In the genomic region with DNA sequence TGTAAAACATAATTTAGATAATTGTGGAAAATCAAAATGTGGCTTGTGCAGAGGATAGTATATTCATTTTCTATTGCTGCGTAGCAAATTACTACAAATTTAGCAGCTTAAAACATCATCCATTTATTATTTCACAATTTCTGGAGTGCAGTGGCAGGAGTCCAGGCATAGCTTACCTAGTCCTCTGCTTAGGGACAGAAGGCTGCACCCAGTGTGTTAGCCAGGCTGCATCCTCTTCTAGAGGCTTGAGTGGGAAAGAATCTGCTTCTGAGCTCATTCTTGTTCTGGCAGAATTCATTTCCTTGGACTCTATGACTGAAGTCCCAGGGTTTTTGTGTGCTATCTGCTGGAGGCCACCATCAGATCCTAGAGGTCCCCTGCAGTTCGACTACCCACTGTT, we compare ENCODE assay signal across 28 cellular contexts. TPM values are rescaled to one million over a fixed set of nuclear protein-coding genes. Genes with fewer than 3 reads are reported as not detected.
A peak's percentile ranks its signal among the peaks of the same experiment; 100 is the strongest.
DNase-seq lines count a peak whose midpoint lies in the region; ATAC-seq and TF ChIP-seq lines count a peak whose summit lies in the region.
"Had no signal": no experiment of that assay in that cellular context is flagged by ENCODE, and none has a peak within 500 bp of the region (broad histone marks: within the 10 kb centered on the region; RNA-seq: fewer than 3 reads in every experiment).

No MANE protein-coding gene starts in this region.

- ATAC-seq in lower lobe of right lung (peak; percentile 55 to 72), upper lobe of right lung (peak; percentile 79)
- ATAC-seq: Right ventricle myocardium inferior had no signal

- DNase-seq in NCI-H146 (lab: John Stamatoyannopoulos, UW) (peak; percentile 90), NCI-H146 treated with DMSO at 0.1 percent for 48 hours (lab: John Stamatoyannopoulos, UW; ENCODE audit: unreplicated experiment) (no peak), NCI-H69 (lab: John Stamatoyannopoulos, UW) (peak; percentile 89), lower lobe of right lung (no peak), upper lobe of right lung (no peak), NCI-H446 treated with DMSO at 0.1 percent for 48 hours (lab: John Stamatoyannopoulos, UW) (no peak), H4 (ENCODE audit: low spot score) (no peak), OCI-LY7 (ENCODE audit: low spot score) (no peak)
- DNase-seq: 8988T; AML-193; CD4-positive, alpha-beta T cell; DMS53; GM23248; H9; KBM-7; MG63; NCI-H1105 treated with DMSO at 0.1 percent for 48 hours; NCI-H187; NCI-H2081 treated with DMSO at 0.1 percent for 48 hours; NCI-H510A; NCI-H748 treated with DMSO at 0.1 percent for 48 hours; NK-92 treated with Interleukin-12 subunit alpha and Interleukin-12 subunit beta, amount 100 ng/mL, for 24 hours; PC-9; SJCRH30 had no signal

- TF ChIP-seq CTCF in lower lobe of right lung (IDR thresholded peaks at IDR 0.05) (no peak), upper lobe of right lung (IDR thresholded peaks at IDR 0.05) (no peak), OCI-LY7 (conservative IDR thresholded peaks at IDR 0.05; ENCODE audit: low read length) (no peak)

- POLR2A ChIA-PET in OCI-LY7 (lab: Charles Lee), result interaction anchor here (0.7 kb wide), 1 partner anchor 8 kb away, joined by 4 read pairs; no protein-coding TSS in a partner anchor

- H3K4me3 ChIP-seq in lower lobe of right lung (no peak overlapping the region), upper lobe of right lung (no peak overlapping the region), OCI-LY7 (ENCODE audit: low read depth, low read length, poor library complexity, severe bottlenecking) (no peak overlapping the region)
- H3K4me3 ChIP-seq: BLaER1 treated with 17β-estradiol and CSF1 and Interleukin-3, amounts not matched to agents 10 nM and 100 nM; GM23248; MG63; PC-9; SJCRH30 had no signal

- H3K9me3 ChIP-seq in lower lobe of right lung (no peaks in the 10 kb centered on the region), upper lobe of right lung (no peaks in the 10 kb centered on the region), OCI-LY7 (ENCODE audit: low read length) (no peaks in the 10 kb centered on the region)
- H3K9me3 ChIP-seq: MG63, SJCRH30 had no signal

- H3K27ac ChIP-seq in lower lobe of right lung (no peak overlapping the region), upper lobe of right lung (no peak overlapping the region), OCI-LY7 (ENCODE audit: low read depth, low read length, poor library complexity, severe bottlenecking) (no peak overlapping the region)
- H3K27ac ChIP-seq: BLaER1 treated with 17β-estradiol and CSF1 and Interleukin-3, amounts not matched to agents 10 nM and 100 nM; GM23248; PC-9; SJCRH30 had no signal

- H2AFZ ChIP-seq in OCI-LY7 (ENCODE audit: low read length), result no peak overlapping the region
- H2AFZ ChIP-seq: GM23248, PC-9 had no signal

- no TSS peak for BruUV-seq in OCI-LY7 (replicated peaks; lab: Mats Ljungman, UMichigan)

- H3K36me3 ChIP-seq in lower lobe of right lung (no peaks in the 10 kb centered on the region), upper lobe of right lung (no peaks in the 10 kb centered on the region), OCI-LY7 (ENCODE audit: insufficient read depth, low read length) (no peaks in the 10 kb centered on the region)
- H3K36me3 ChIP-seq: BLaER1 treated with 17β-estradiol and CSF1 and Interleukin-3, amounts not matched to agents 10 nM and 100 nM; MG63; SJCRH30 had no signal

- intact Hi-C loops in lower lobe of right lung (cut with DNase I) (loop anchor here (10.0 kb wide), 1 partner anchor 275 kb away; no protein-coding TSS in a partner anchor), upper lobe of right lung (cut with DNase I) (no loop called here), OCI-LY7 (cut with micrococcal nuclease; ENCODE audit: unreplicated experiment) (no loop called here)

- no peaks in the 10 kb centered on the region for H3K79me2 ChIP-seq in OCI-LY7 (ENCODE audit: insufficient read depth, low read depth, low read length)

- H4K20me1 ChIP-seq in OCI-LY7 (ENCODE audit: insufficient read depth, low read length), result no peaks in the 10 kb centered on the region
- H4K20me1 ChIP-seq: BLaER1 treated with 17β-estradiol and CSF1 and Interleukin-3, amounts not matched to agents 10 nM and 100 nM had no signal

- no peak overlapping the region for H3K4me2 ChIP-seq in OCI-LY7 (ENCODE audit: low read length)
- H3K4me2 ChIP-seq: BLaER1 treated with 17β-estradiol and CSF1 and Interleukin-3, amounts not matched to agents 10 nM and 100 nM; PC-9 had no signal

- CTCF ChIA-PET in OCI-LY7 (lab: Charles Lee; ENCODE audit: unreplicated experiment), result no interaction called here

- no peaks in the 10 kb centered on the region for H3K4me1 ChIP-seq in lower lobe of right lung
- H3K4me1 ChIP-seq in upper lobe of right lung, result no peaks in the 10 kb centered on the region
- H3K4me1 ChIP-seq in OCI-LY7 (ENCODE audit: insufficient read depth, low read length, poor library complexity, severe bottlenecking), result no peaks in the 10 kb centered on the region
- H3K4me1 ChIP-seq: SJCRH30 had no signal

- no peaks in the 10 kb centered on the region for H3K27me3 ChIP-seq in lower lobe of right lung (ENCODE audit: low read depth)
- H3K27me3 ChIP-seq in upper lobe of right lung, result no peaks in the 10 kb centered on the region
- H3K27me3 ChIP-seq: BLaER1 treated with 17β-estradiol and CSF1 and Interleukin-3, amounts not matched to agents 10 nM and 100 nM; SJCRH30 had no signal

- no peaks in the 10 kb centered on the region for H3K9me2 ChIP-seq in OCI-LY7 (ENCODE audit: insufficient read depth, low read length)

RNA-seq across cellular contexts. Expression of a gene that starts 39.7 kb away (rescaled TPM):
- total RNA-seq in lower lobe of right lung (0.44 TPM), upper lobe of right lung (0.20 TPM), OCI-LY7 (2022) (0.46 TPM in 2 replicates)
- 0.82 and 1.2 TPM in 2 replicates for total RNA-seq in H4 (2014; rRNA removed; shearing (Covaris generic))
- total RNA-seq in OCI-LY7 (2014; rRNA removed; shearing (Covaris generic)), result 0.22 and 1.0 TPM in 2 replicates
- total RNA-seq: CD4-positive, alpha-beta T cell; Daoy; GM23248; PC-9; RPMI7951 had no signal

Comparison
In these comparisons a context has a peak if more than half of its experiments do, and no peak if none do; other contexts are left out.
1. DNase-seq: peak in NCI-H146 (single experiment) and NCI-H69 (single experiment); none in NCI-H146 treated with DMSO at 0.1 percent for 48 hours (single experiment), lower lobe of right lung (single experiment), upper lobe of right lung (single experiment), NCI-H446 treated with DMSO at 0.1 percent for 48 hours (single experiment), H4 (single experiment) and OCI-LY7 (single experiment).